ENCODE assay signal across 11 cellular contexts in the genomic region with DNA sequence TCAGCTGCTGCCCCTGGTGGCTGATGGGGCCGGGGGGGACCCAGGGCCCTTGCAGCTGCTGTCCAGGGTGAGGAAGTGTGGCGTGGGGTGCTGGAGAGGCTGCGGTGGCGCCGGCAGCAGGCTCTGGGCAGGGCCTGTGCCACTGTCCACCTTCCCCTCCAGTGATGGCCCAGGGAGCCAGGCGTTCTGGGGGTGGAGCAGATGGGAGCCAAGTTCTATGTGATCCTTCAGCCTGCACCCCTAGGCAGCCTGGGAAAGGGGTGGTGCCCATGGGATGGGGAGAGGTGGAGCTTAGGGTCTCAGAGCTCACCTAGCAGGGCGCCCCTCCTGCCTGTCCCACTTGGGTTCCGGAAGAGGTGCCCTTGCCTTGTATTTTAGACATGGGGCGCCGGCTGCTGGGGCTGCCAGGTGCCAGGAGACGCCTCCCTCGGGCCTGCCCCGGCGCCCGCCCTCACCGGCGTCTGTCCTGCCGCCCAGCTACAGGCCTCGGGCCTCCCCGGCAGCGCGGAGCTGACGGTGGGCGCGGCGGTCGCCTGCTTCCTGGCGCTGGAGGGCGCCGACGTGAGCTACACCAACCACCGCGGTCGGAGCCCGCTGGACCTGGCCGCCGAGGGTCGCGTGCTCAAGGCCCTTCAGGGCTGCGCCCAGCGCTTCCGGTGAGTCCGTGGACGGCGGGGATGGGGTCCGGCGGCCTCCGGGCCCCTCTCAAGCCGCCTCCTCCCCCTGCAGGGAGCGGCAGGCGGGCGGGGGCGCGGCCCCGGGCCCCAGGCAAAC. TPM values are rescaled to one million over a fixed set of nuclear protein-coding genes. Genes with fewer than 3 reads are reported as not detected.
DNase-seq lines count a peak whose midpoint lies in the region; ATAC-seq and TF ChIP-seq lines count a peak whose summit lies in the region.
"Had no signal": no experiment of that assay in that cellular context is flagged by ENCODE, and none has a peak within 500 bp of the region (broad histone marks: within the 10 kb centered on the region; RNA-seq: fewer than 3 reads in every experiment).

No MANE protein-coding gene starts in this region.

- DNase-seq in GM06990 (ENCODE audit: extremely low read depth, insufficient read length) (peak; percentile 40), RWPE1 (ENCODE audit: low spot score) (no peak), psoas muscle (peak; percentile 17 to 45), SK-N-DZ (ENCODE audit: low spot score) (no peak), cerebellar cortex (ENCODE audit: low spot score) (no peak)
- DNase-seq in central memory CD4-positive, alpha-beta T cell: peak; percentile 31
- DNase-seq: NCI-H1048 had no signal

- TF ChIP-seq CTCF in GM06990 (IDR thresholded peaks at IDR 0.05; ENCODE audit: insufficient read depth, low read length, poor library complexity, severe bottlenecking) (no peak), RWPE1 (conservative IDR thresholded peaks at IDR 0.05; ENCODE audit: low read depth) (no peak), psoas muscle (IDR thresholded peaks at IDR 0.05) (no peak)

- H3K27ac ChIP-seq in RWPE1 (peak overlapping the region; percentile 73), psoas muscle (no peak overlapping the region)

- peak overlapping the region; percentile 5 for H3K4me3 ChIP-seq in GM06990 (replicated peaks; ENCODE audit: low read depth, low read length)
- H3K4me3 ChIP-seq in psoas muscle: no peak overlapping the region
- H3K4me3 ChIP-seq: HAP-1, lung had no signal

- CTCF ChIA-PET in RWPE1 (lab: Yijun Ruan, JAX): interaction anchor here (0.6 kb wide), 1 partner anchor 427 kb away, joined by 3 read pairs; no protein-coding TSS in a partner anchor

- POLR2A ChIA-PET in RWPE1 (lab: Yijun Ruan, JAX; ENCODE audit: low non-redundant PET): no interaction called here

- ATAC-seq in psoas muscle (no peak), SK-N-SH treated with all-trans-retinoic acid at 6 μM for 48 hours (no peak), HG02642 (IDR thresholded peaks at IDR 0.05; ENCODE audit: poor library complexity, unreplicated experiment) (no peak)

- peaks cover 9% of the 10 kb centered on the region for H3K4me1 ChIP-seq in psoas muscle
- H3K4me1 ChIP-seq: HAP-1 had no signal

- intact Hi-C loops in psoas muscle (cut with DNase I): no loop called here

- no peaks in the 10 kb centered on the region for H3K9me3 ChIP-seq in psoas muscle
- H3K9me3 ChIP-seq: HAP-1 had no signal

- H3K27me3 ChIP-seq in GM06990 (replicated peaks; ENCODE audit: control insufficient read depth, insufficient read depth, low read length): no peaks in the 10 kb centered on the region; the same call in 1 of the 2 replicates
- peaks cover 0 to 2% (median 0%) of the 10 kb centered on the region in 3 donors for H3K27me3 ChIP-seq in psoas muscle (ENCODE audit: insufficient read depth in 3 of 3, low read length in 2 of 3)

- WGBS in psoas muscle, 3 donors: 72 to 80% (median 77%) methylated on average over 47 to 55 of the region's 55 CpGs

- H3K36me3 ChIP-seq in GM06990 (ENCODE audit: control insufficient read depth, insufficient read depth, low read length) (no peaks in the 10 kb centered on the region), psoas muscle (ENCODE audit: insufficient read depth in 1 of 2, low read depth in 1 of 2) (peaks cover 4 to 50% of the 10 kb centered on the region in 2 donors)
- H3K36me3 ChIP-seq: HAP-1 had no signal

TF ChIP-seq in SK-N-SH treated with all-trans-retinoic acid at 6 μM for 48 hours, 23 proteins besides CTCF, POLR2A, EP300 and RAD21 (continues in another document):
- TF ChIP-seq ZFP3 (CRISPR knock-in tag; IDR thresholded peaks at IDR 0.05) (no peak), ARNTL (CRISPR knock-in tag; IDR thresholded peaks at IDR 0.05; ENCODE audit: borderline replicate concordance, low read depth) (no peak), OSR1 (CRISPR knock-in tag; IDR thresholded peaks at IDR 0.05) (no peak), ZFP30 (CRISPR knock-in tag; IDR thresholded peaks at IDR 0.05) (no peak), ZC3H10 (CRISPR knock-in tag; IDR thresholded peaks at IDR 0.05) (no peak), BACH2 (CRISPR knock-in tag; IDR thresholded peaks at IDR 0.05; ENCODE audit: borderline replicate concordance) (no peak), SNAI2 (CRISPR knock-in tag; IDR thresholded peaks at IDR 0.05) (no peak)
- TF ChIP-seq, protein P1, sequence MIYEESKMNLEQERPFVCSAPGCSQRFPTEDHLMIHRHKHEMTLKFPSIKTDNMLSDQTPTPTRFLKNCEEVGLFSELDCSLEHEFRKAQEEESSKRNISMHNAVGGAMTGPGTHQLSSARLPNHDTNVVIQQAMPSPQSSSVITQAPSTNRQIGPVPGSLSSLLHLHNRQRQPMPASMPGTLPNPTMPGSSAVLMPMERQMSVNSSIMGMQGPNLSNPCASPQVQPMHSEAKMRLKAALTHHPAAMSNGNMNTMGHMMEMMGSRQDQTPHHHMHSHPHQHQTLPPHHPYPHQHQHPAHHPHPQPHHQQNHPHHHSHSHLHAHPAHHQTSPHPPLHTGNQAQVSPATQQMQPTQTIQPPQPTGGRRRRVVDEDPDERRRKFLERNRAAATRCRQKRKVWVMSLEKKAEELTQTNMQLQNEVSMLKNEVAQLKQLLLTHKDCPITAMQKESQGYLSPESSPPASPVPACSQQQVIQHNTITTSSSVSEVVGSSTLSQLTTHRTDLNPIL (CRISPR knock-in tag; IDR thresholded peaks at IDR 0.05; ENCODE audit: low read depth): no peak
- TF ChIP-seq, protein P2, sequence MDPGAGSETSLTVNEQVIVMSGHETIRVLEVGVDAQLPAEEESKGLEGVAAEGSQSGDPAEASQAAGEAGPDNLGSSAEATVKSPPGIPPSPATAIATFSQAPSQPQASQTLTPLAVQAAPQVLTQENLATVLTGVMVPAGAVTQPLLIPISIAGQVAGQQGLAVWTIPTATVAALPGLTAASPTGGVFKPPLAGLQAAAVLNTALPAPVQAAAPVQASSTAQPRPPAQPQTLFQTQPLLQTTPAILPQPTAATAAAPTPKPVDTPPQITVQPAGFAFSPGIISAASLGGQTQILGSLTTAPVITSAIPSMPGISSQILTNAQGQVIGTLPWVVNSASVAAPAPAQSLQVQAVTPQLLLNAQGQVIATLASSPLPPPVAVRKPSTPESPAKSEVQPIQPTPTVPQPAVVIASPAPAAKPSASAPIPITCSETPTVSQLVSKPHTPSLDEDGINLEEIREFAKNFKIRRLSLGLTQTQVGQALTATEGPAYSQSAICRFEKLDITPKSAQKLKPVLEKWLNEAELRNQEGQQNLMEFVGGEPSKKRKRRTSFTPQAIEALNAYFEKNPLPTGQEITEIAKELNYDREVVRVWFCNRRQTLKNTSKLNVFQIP (CRISPR knock-in tag; IDR thresholded peaks at IDR 0.05; ENCODE audit: borderline replicate concordance, low read depth): no peak
- TF ChIP-seq, protein P3, sequence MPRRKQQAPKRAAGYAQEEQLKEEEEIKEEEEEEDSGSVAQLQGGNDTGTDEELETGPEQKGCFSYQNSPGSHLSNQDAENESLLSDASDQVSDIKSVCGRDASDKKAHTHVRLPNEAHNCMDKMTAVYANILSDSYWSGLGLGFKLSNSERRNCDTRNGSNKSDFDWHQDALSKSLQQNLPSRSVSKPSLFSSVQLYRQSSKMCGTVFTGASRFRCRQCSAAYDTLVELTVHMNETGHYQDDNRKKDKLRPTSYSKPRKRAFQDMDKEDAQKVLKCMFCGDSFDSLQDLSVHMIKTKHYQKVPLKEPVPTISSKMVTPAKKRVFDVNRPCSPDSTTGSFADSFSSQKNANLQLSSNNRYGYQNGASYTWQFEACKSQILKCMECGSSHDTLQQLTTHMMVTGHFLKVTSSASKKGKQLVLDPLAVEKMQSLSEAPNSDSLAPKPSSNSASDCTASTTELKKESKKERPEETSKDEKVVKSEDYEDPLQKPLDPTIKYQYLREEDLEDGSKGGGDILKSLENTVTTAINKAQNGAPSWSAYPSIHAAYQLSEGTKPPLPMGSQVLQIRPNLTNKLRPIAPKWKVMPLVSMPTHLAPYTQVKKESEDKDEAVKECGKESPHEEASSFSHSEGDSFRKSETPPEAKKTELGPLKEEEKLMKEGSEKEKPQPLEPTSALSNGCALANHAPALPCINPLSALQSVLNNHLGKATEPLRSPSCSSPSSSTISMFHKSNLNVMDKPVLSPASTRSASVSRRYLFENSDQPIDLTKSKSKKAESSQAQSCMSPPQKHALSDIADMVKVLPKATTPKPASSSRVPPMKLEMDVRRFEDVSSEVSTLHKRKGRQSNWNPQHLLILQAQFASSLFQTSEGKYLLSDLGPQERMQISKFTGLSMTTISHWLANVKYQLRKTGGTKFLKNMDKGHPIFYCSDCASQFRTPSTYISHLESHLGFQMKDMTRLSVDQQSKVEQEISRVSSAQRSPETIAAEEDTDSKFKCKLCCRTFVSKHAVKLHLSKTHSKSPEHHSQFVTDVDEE (CRISPR knock-in tag; IDR thresholded peaks at IDR 0.05): no peak

RNA-seq across cellular contexts. Expression of a gene that starts 3.1 kb away (rescaled TPM):
- total RNA-seq in psoas muscle: 1 to 10 TPM in 1 of 4 donors, under 1 TPM in 2, not detected in 1; 0.32 to 1.8 (median 0.64) TPM
- under 1 TPM in 2 of 3 donors, not detected in 1; 0.25 to 0.29 TPM for polyA plus RNA-seq in psoas muscle
- polyA plus RNA-seq in SK-N-DZ (2014; cell fraction: cytosol; rRNA removed): 0.24 and 0.73 TPM in 2 replicates
- 12.9 and 25.9 TPM in 2 replicates for polyA plus RNA-seq in SK-N-DZ (2014; cell fraction: nucleus; rRNA removed)

RNA-seq across cellular contexts. Expression of a gene that starts 13.5 kb away (rescaled TPM):
- total RNA-seq in psoas muscle: 100 to 1,000 TPM in 1 of 4 donors, 10 to 100 TPM in 3; 66.5 to 106 (median 75.4) TPM
- 10 to 100 TPM; 41.8 to 80.5 (median 78.7) TPM for polyA plus RNA-seq in psoas muscle
- polyA plus RNA-seq in SK-N-DZ (2014; cell fraction: cytosol; rRNA removed): 11.4 and 23.4 TPM in 2 replicates
- 256 and 330 TPM in 2 replicates for polyA plus RNA-seq in SK-N-DZ (2014; cell fraction: nucleus; rRNA removed)

RNA-seq across cellular contexts. Expression of a gene that starts 28.9 kb away (rescaled TPM):
- total RNA-seq in psoas muscle: under 1 TPM in 3 of 4 donors, not detected in 1; 0.44 to 0.89 (median 0.82) TPM
- polyA plus RNA-seq in psoas muscle: under 1 TPM; 0.15 to 0.96 (median 0.34) TPM
- polyA plus RNA-seq in SK-N-DZ (2014; cell fraction: cytosol; rRNA removed): 8.9 and 9.8 TPM in 2 replicates
- 2.3 and 3.7 TPM in 2 replicates for polyA plus RNA-seq in SK-N-DZ (2014; cell fraction: nucleus; rRNA removed)

RNA-seq across cellular contexts. Expression of a gene that starts 30.0 kb away (rescaled TPM):
- 10 to 100 TPM; 30.6 to 43.0 (median 36.4) TPM for total RNA-seq in psoas muscle
- polyA plus RNA-seq in psoas muscle: 10 to 100 TPM; 42.1 to 72.8 (median 55.2) TPM
- 10.4 and 13.4 TPM in 2 replicates for polyA plus RNA-seq in SK-N-DZ (2014; cell fraction: cytosol; rRNA removed)
- polyA plus RNA-seq in SK-N-DZ (2014; cell fraction: nucleus; rRNA removed): 21.3 and 39.4 TPM in 2 replicates

RNA-seq across cellular contexts. Expression of a gene that starts 54.2 kb away (rescaled TPM):
- total RNA-seq in psoas muscle: 100 to 1,000 TPM; 130 to 185 (median 167) TPM
- polyA plus RNA-seq in psoas muscle: 100 to 1,000 TPM; 137 to 207 (median 192) TPM
- polyA plus RNA-seq in SK-N-DZ (2014; cell fraction: cytosol; rRNA removed): 44.7 and 45.3 TPM in 2 replicates
- 42.9 and 49.5 TPM in 2 replicates for polyA plus RNA-seq in SK-N-DZ (2014; cell fraction: nucleus; rRNA removed)

Comparison
In these comparisons a context has a peak if more than half of its experiments do, and no peak if none do; other contexts are left out.
1. DNase-seq: peak in GM06990 (single experiment), central memory CD4-positive, alpha-beta T cell (single experiment) and psoas muscle (2 of 2); none in RWPE1 (single experiment), SK-N-DZ (single experiment) and cerebellar cortex (single experiment).